1 cellular context compared by ENCODE assay signal in the genomic region with DNA sequence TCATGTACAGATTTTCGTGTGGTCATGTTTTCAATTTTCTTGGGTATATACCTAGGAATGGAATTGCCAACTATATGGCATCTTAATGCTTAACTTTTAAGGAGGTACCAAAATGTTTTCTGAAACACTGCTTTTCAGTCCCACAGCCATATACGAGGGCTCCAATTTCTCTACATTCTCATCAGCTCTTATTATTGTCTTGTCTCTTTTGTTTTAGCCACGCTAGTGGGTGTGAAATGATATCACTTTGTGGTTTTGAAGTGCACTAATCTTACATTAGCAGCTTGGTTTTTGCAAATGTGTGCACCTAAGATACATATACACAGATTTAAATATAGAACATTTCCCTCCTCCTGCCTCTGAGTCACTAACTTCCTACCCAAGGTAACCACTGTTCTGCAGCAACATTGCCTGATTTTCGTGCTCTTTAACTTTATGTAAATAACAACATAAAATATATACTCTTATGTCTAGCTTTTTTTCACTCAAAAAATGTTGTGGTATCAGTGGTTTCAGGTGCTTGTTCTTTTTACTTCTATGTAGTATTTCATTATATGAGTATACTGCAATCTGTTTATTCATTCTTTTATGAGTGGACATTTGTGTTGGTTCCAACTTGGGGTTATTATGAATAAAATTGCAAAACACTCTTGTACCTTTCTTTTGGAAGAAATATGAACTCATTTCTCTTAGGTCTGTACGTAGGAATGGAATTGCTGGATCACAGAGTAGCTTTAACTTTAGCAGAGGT.
A peak's percentile ranks its signal among the peaks of the same experiment; 100 is the strongest.
TF ChIP-seq lines count a peak whose summit lies in the region.

No MANE protein-coding gene starts in this region.

TF ChIP-seq in K562, 482 proteins besides CTCF, POLR2A, EP300 and RAD21 (continued from another document and continues in another):
- TF ChIP-seq KDM5B (IDR thresholded peaks at IDR 0.05; ENCODE audit: insufficient replicate concordance, low read depth, low read length) (no peak), SP2 (IDR thresholded peaks at IDR 0.05; ENCODE audit: extremely low read depth, low read depth, low read length, poor library complexity, severe bottlenecking) (no peak), CHCHD3 (CRISPR knock-in tag; IDR thresholded peaks at IDR 0.05) (no peak), NFE2 (IDR thresholded peaks at IDR 0.05; ENCODE audit: low read depth) (no peak), CHD2 (IDR thresholded peaks at IDR 0.05; ENCODE audit: low read depth, low read length) (no peak), FOXP1 (CRISPR knock-in tag; IDR thresholded peaks at IDR 0.05) (no peak), ZNF57 (CRISPR knock-in tag; IDR thresholded peaks at IDR 0.05) (no peak), ZNF316 (IDR thresholded peaks at IDR 0.05) (no peak), NUFIP1 (IDR thresholded peaks at IDR 0.05; ENCODE audit: partially characterized antibody) (no peak), STAG1 (CRISPR knock-in tag; IDR thresholded peaks at IDR 0.05; ENCODE audit: borderline replicate concordance) (no peak), ZNF717 (CRISPR knock-in tag; IDR thresholded peaks at IDR 0.05) (no peak), KDM1A (IDR thresholded peaks at IDR 0.05) (peak; percentile 98 to 99), ZNF133 (CRISPR knock-in tag; IDR thresholded peaks at IDR 0.05) (no peak), SMARCA4 (IDR thresholded peaks at IDR 0.05) (peak; percentile 98), GABPB1 (CRISPR knock-in tag; IDR thresholded peaks at IDR 0.05) (peak; percentile 31; the same call in 1 of the 2 replicates), NRF1 (conservative IDR thresholded peaks at IDR 0.05 in 1 of 2, IDR thresholded peaks at IDR 0.05 in 1 of 2) (no peak), TGIF2 (CRISPR knock-in tag; IDR thresholded peaks at IDR 0.05) (no peak), ZNF140 (CRISPR knock-in tag; IDR thresholded peaks at IDR 0.05) (no peak), OTX1 (CRISPR knock-in tag; IDR thresholded peaks at IDR 0.05) (no peak), POLR2AphosphoS5 (IDR thresholded peaks at IDR 0.05; ENCODE audit: control insufficient read depth, insufficient read depth, low read depth, low read length) (peak; percentile 87), U2AF1 (optimal IDR thresholded peaks at IDR 0.05; ENCODE audit: low read depth, low read length) (no peak), ZNF644 (tag; IDR thresholded peaks at IDR 0.05; ENCODE audit: low read depth) (no peak), MTF1 (CRISPR knock-in tag; IDR thresholded peaks at IDR 0.05; ENCODE audit: borderline replicate concordance) (no peak), ZNF274 (IDR thresholded peaks at IDR 0.05; ENCODE audit: borderline replicate concordance, low read depth, low read length) (no peak), SMC3 (conservative IDR thresholded peaks at IDR 0.05; ENCODE audit: insufficient read depth, low read depth, low read length) (no peak), FIP1L1 (IDR thresholded peaks at IDR 0.05; ENCODE audit: low read depth, low read length, poor library complexity, severe bottlenecking) (no peak), NFRKB (IDR thresholded peaks at IDR 0.05; ENCODE audit: low read depth) (no peak), ZNF232 (CRISPR knock-in tag; IDR thresholded peaks at IDR 0.05) (no peak)
- TF ChIP-seq, protein P1, sequence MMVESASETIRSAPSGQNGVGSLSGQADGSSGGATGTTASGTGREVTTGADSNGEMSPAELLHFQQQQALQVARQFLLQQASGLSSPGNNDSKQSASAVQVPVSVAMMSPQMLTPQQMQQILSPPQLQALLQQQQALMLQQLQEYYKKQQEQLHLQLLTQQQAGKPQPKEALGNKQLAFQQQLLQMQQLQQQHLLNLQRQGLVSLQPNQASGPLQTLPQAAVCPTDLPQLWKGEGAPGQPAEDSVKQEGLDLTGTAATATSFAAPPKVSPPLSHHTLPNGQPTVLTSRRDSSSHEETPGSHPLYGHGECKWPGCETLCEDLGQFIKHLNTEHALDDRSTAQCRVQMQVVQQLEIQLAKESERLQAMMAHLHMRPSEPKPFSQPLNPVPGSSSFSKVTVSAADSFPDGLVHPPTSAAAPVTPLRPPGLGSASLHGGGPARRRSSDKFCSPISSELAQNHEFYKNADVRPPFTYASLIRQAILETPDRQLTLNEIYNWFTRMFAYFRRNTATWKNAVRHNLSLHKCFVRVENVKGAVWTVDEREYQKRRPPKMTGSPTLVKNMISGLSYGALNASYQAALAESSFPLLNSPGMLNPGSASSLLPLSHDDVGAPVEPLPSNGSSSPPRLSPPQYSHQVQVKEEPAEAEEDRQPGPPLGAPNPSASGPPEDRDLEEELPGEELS (CRISPR knock-in tag; IDR thresholded peaks at IDR 0.05; ENCODE audit: borderline replicate concordance) = no peak
- TF ChIP-seq, protein P2, sequence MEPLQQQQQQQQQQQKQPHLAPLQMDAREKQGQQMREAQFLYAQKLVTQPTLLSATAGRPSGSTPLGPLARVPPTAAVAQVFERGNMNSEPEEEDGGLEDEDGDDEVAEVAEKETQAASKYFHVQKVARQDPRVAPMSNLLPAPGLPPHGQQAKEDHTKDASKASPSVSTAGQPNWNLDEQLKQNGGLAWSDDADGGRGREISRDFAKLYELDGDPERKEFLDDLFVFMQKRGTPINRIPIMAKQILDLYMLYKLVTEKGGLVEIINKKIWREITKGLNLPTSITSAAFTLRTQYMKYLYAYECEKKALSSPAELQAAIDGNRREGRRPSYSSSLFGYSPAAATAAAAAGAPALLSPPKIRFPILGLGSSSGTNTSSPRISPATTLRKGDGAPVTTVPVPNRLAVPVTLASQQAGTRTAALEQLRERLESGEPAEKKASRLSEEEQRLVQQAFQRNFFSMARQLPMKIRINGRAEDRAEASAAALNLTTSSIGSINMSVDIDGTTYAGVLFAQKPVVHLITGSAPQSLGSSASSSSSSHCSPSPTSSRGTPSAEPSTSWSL (CRISPR knock-in tag; IDR thresholded peaks at IDR 0.05; ENCODE audit: borderline replicate concordance) = no peak
- TF ChIP-seq, protein P3, sequence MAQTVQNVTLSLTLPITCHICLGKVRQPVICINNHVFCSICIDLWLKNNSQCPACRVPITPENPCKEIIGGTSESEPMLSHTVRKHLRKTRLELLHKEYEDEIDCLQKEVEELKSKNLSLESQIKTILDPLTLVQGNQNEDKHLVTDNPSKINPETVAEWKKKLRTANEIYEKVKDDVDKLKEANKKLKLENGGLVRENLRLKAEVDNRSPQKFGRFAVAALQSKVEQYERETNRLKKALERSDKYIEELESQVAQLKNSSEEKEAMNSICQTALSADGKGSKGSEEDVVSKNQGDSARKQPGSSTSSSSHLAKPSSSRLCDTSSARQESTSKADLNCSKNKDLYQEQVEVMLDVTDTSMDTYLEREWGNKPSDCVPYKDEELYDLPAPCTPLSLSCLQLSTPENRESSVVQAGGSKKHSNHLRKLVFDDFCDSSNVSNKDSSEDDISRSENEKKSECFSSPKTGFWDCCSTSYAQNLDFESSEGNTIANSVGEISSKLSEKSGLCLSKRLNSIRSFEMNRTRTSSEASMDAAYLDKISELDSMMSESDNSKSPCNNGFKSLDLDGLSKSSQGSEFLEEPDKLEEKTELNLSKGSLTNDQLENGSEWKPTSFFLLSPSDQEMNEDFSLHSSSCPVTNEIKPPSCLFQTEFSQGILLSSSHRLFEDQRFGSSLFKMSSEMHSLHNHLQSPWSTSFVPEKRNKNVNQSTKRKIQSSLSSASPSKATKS (CRISPR knock-in tag; IDR thresholded peaks at IDR 0.05) = no peak
- TF ChIP-seq, protein P4, sequence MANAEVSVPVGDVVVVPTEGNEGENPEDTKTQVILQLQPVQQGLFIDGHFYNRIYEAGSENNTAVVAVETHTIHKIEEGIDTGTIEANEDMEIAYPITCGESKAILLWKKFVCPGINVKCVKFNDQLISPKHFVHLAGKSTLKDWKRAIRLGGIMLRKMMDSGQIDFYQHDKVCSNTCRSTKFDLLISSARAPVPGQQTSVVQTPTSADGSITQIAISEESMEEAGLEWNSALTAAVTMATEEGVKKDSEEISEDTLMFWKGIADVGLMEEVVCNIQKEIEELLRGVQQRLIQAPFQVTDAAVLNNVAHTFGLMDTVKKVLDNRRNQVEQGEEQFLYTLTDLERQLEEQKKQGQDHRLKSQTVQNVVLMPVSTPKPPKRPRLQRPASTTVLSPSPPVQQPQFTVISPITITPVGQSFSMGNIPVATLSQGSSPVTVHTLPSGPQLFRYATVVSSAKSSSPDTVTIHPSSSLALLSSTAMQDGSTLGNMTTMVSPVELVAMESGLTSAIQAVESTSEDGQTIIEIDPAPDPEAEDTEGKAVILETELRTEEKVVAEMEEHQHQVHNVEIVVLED (CRISPR knock-in tag; IDR thresholded peaks at IDR 0.05) = no peak
- TF ChIP-seq, protein P5, sequence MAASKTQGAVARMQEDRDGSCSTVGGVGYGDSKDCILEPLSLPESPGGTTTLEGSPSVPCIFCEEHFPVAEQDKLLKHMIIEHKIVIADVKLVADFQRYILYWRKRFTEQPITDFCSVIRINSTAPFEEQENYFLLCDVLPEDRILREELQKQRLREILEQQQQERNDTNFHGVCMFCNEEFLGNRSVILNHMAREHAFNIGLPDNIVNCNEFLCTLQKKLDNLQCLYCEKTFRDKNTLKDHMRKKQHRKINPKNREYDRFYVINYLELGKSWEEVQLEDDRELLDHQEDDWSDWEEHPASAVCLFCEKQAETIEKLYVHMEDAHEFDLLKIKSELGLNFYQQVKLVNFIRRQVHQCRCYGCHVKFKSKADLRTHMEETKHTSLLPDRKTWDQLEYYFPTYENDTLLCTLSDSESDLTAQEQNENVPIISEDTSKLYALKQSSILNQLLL (CRISPR knock-in tag; IDR thresholded peaks at IDR 0.05; ENCODE audit: borderline replicate concordance) = no peak
- TF ChIP-seq, protein P6, sequence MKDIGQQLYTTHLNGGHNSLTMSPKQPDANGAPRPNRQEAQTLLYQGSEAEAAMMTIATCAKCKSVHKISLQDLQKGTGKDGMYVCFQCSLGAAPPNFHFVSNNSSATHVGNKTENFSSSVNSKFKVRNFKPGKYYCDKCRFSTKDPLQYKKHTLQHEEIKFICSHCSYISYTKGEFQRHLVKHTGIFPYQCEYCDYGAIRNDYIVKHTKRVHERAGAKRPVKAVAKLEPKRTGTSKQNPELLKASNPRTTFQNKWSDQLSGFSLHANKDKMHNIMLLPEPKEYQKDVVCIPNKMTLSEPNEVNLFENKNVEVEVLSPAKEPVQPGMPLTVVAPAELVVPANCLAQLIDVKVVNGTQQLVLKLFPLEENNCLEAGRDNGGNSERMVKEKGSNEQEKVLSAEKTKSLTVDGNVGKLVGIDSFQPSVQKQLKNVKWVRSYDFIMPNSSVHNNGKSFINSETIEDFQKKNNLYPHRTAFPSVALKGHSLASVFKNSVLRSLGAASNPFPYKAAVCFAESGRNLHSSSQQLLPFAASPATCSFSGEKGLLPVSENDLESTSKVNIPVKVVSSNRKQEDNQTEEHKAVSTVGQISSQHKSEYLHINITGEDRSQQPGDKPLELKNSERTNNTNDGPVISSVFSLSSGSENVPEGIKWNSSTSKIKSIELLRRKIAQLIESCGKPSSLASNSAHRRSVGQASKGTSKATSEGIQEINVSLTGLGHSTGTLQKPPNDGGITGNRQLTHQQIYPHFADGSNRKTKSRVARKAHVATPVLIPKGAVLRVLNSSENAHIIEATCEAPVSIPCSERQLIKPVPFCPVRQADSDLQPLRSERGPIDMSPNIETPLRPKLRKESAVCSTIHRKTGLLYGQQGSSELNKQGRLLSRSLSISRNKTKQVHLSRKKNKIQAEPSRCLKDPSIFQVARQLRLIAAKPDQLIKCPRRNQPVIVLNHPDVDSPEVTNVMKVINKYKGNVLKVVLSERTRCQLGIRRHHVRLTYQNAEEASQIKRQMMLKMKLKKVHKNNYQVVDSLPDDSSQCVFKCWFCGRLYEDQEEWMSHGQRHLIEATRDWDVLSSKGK (CRISPR knock-in tag; IDR thresholded peaks at IDR 0.05) = no peak
- TF ChIP-seq, protein P7, sequence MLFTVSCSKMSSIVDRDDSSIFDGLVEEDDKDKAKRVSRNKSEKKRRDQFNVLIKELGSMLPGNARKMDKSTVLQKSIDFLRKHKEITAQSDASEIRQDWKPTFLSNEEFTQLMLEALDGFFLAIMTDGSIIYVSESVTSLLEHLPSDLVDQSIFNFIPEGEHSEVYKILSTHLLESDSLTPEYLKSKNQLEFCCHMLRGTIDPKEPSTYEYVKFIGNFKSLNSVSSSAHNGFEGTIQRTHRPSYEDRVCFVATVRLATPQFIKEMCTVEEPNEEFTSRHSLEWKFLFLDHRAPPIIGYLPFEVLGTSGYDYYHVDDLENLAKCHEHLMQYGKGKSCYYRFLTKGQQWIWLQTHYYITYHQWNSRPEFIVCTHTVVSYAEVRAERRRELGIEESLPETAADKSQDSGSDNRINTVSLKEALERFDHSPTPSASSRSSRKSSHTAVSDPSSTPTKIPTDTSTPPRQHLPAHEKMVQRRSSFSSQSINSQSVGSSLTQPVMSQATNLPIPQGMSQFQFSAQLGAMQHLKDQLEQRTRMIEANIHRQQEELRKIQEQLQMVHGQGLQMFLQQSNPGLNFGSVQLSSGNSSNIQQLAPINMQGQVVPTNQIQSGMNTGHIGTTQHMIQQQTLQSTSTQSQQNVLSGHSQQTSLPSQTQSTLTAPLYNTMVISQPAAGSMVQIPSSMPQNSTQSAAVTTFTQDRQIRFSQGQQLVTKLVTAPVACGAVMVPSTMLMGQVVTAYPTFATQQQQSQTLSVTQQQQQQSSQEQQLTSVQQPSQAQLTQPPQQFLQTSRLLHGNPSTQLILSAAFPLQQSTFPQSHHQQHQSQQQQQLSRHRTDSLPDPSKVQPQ (CRISPR knock-in tag; IDR thresholded peaks at IDR 0.05; ENCODE audit: borderline replicate concordance) = no peak
- TF ChIP-seq, protein P8, sequence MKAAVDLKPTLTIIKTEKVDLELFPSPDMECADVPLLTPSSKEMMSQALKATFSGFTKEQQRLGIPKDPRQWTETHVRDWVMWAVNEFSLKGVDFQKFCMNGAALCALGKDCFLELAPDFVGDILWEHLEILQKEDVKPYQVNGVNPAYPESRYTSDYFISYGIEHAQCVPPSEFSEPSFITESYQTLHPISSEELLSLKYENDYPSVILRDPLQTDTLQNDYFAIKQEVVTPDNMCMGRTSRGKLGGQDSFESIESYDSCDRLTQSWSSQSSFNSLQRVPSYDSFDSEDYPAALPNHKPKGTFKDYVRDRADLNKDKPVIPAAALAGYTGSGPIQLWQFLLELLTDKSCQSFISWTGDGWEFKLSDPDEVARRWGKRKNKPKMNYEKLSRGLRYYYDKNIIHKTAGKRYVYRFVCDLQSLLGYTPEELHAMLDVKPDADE (conservative IDR thresholded peaks at IDR 0.05; ENCODE audit: control insufficient read depth, low read depth, low read length) = no peak
- TF ChIP-seq, protein P9, sequence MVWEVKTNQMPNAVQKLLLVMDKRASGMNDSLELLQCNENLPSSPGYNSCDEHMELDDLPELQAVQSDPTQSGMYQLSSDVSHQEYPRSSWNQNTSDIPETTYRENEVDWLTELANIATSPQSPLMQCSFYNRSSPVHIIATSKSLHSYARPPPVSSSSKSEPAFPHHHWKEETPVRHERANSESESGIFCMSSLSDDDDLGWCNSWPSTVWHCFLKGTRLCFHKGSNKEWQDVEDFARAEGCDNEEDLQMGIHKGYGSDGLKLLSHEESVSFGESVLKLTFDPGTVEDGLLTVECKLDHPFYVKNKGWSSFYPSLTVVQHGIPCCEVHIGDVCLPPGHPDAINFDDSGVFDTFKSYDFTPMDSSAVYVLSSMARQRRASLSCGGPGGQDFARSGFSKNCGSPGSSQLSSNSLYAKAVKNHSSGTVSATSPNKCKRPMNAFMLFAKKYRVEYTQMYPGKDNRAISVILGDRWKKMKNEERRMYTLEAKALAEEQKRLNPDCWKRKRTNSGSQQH (CRISPR knock-in tag; IDR thresholded peaks at IDR 0.05) = peak; percentile 27; the same call in 1 of the 2 replicates
- TF ChIP-seq, protein P10, sequence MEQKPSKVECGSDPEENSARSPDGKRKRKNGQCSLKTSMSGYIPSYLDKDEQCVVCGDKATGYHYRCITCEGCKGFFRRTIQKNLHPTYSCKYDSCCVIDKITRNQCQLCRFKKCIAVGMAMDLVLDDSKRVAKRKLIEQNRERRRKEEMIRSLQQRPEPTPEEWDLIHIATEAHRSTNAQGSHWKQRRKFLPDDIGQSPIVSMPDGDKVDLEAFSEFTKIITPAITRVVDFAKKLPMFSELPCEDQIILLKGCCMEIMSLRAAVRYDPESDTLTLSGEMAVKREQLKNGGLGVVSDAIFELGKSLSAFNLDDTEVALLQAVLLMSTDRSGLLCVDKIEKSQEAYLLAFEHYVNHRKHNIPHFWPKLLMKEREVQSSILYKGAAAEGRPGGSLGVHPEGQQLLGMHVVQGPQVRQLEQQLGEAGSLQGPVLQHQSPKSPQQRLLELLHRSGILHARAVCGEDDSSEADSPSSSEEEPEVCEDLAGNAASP (IDR thresholded peaks at IDR 0.05) = no peak
